Comparison of ENCODE assay signal across 15 cellular contexts in genomic region chr5:67310740-67311139, GRCh38.
"Had no signal": no experiment of that assay in that cellular context is flagged by ENCODE, and none has a peak within 500 bp of the region (broad histone marks: within the 10 kb centered on the region; RNA-seq: fewer than 3 reads in every experiment).

No MANE protein-coding gene starts in this region.

- ATAC-seq: foreskin keratinocyte, gastroesophageal sphincter, heart left ventricle, left cardiac atrium, left lung, left ventricle myocardium superior, lower lobe of right lung, mucosa of descending colon had no signal

- H3K9me3 Mint-ChIP-seq: dendritic cell treated with granulocyte-macrophage colony-stimulating factor and Interleukin-4, amounts not matched to agents 40 ng/mL and 50 ng/mL, for 4 days had no signal

- DNase-seq: colonic mucosa; cortex of kidney; effector CD8-positive, alpha-beta T cell; foreskin keratinocyte; heart left ventricle; hypothalamus; left cardiac atrium; left lung; left ventricle myocardium superior; lower lobe of right lung; mesenchymal stem cell; mucosa of descending colon had no signal

- H3K27ac Mint-ChIP-seq: dendritic cell treated with granulocyte-macrophage colony-stimulating factor and Interleukin-4, amounts not matched to agents 40 ng/mL and 50 ng/mL, for 4 days; mesothelial cell of epicardium had no signal

- H3K4me3 Mint-ChIP-seq: dendritic cell treated with granulocyte-macrophage colony-stimulating factor and Interleukin-4, amounts not matched to agents 40 ng/mL and 50 ng/mL, for 4 days; mesothelial cell of epicardium had no signal

- H3K27me3 Mint-ChIP-seq: dendritic cell treated with granulocyte-macrophage colony-stimulating factor and Interleukin-4, amounts not matched to agents 40 ng/mL and 50 ng/mL, for 4 days had no signal
